ENCODE assay signal across 22 cellular contexts in genomic region chr20:60694763-60695162, GRCh38.
DNase-seq lines count a peak whose midpoint lies in the region; ATAC-seq and TF ChIP-seq lines count a peak whose summit lies in the region.
"Had no signal": no experiment of that assay in that cellular context is flagged by ENCODE, and none has a peak within 500 bp of the region (broad histone marks: within the 10 kb centered on the region; RNA-seq: fewer than 3 reads in every experiment).

No MANE protein-coding gene starts in this region.

- intact Hi-C loops in IMR-90 (cut with micrococcal nuclease) = no loop called here

- no peak overlapping the region for H3K56ac ChIP-seq in IMR-90 (ENCODE audit: extremely low read depth, insufficient read depth, low read length)

- H3K36me3 Mint-ChIP-seq in activated T-cell treated with anti-CD3 and anti-CD28 coated beads, Interleukin-2, amount 50 U/mL, for 4 hours (ENCODE audit: insufficient read depth) = no peaks in the 10 kb centered on the region

- no peak overlapping the region for H2AK9ac ChIP-seq in IMR-90 (replicated peaks; ENCODE audit: low read depth, low read length, poor library complexity)

- H4K20me1 ChIP-seq in IMR-90 (ENCODE audit: insufficient read depth, low read length) = no peaks in the 10 kb centered on the region
- H4K20me1 ChIP-seq in fibroblast of lung (ENCODE audit: control insufficient read depth, extremely low read depth, insufficient read depth, low read length) = no peaks in the 10 kb centered on the region

- CTCF ChIA-PET in IMR-90 (lab: Yijun Ruan, JAX) = interaction anchor here (0.7 kb wide), 1 partner anchor 12 kb away, joined by 3 read pairs; no protein-coding TSS in a partner anchor

- H3K9me1 ChIP-seq in IMR-90 (ENCODE audit: insufficient read depth, low read length) = no peaks in the 10 kb centered on the region

- DNase-seq in activated T-cell treated with anti-CD3 and anti-CD28 coated beads, Interleukin-2, amount 50 U/mL, for 4 hours = no peak
- DNase-seq in activated T-cell treated with anti-CD3 and anti-CD28 coated beads, Interleukin-2, amount 50 U/mL, for 48 hours = no peak
- DNase-seq in IMR-90 (peak; percentile 47), fibroblast of lung (ENCODE audit: low read depth in 2 of 2) (peak; percentile 5 to 87), hypothalamus (lab: John Stamatoyannopoulos, UW) (no peak), NCI-H1417 treated with DMSO at 0.1 percent for 48 hours (lab: John Stamatoyannopoulos, UW) (no peak)
- DNase-seq in stimulated activated naive CD8-positive, alpha-beta T cell treated with anti-CD3 and anti-CD28 coated beads, Interleukin-15, Interleukin-2, amounts not matched to agents 100 U/mL and 50 U/mL, for 24 hours = no peak
- DNase-seq: activated naive CD4-positive, alpha-beta T cell; DMS 273 treated with DMSO at 0.1 percent for 48 hours; KBM-7; left cardiac atrium; midbrain; NCI-H2081; NCI-H446 treated with DMSO at 0.1 percent for 48 hours; nephron progenitor cell; RPMI8226; T1000 had no signal

- no peaks in the 10 kb centered on the region for H3K79me2 ChIP-seq in fibroblast of lung (ENCODE audit: control insufficient read depth, insufficient read depth, low read length)

- H3K9me3 ChIP-seq in IMR-90 (ENCODE audit: control insufficient read depth, insufficient read depth, low read length) (peaks cover 3% of the 10 kb centered on the region), fibroblast of lung (ENCODE audit: control insufficient read depth, insufficient read depth, low read depth, low read length) (no peaks in the 10 kb centered on the region)
- H3K9me3 ChIP-seq: ascending aorta had no signal

- H3K23ac ChIP-seq in IMR-90 (ENCODE audit: low read depth, low read length) = no peak overlapping the region

- H4K8ac ChIP-seq in IMR-90 (ENCODE audit: low read depth in 2 of 2, low read length in 2 of 2) = no peak overlapping the region

- in situ Hi-C loops in IMR-90 (cut with MboI; ENCODE audit: low sequenced_read_pairs) = no loop called here

- H3K14ac ChIP-seq in IMR-90 (replicated peaks; ENCODE audit: low read depth, low read length) = no peak overlapping the region

- H4K5ac ChIP-seq in IMR-90 (ENCODE audit: low read depth, low read length) = no peak overlapping the region

- TF ChIP-seq CTCF in IMR-90 (conservative IDR thresholded peaks at IDR 0.05; ENCODE audit: low read depth, low read length) (no peak), fibroblast of lung (conservative IDR thresholded peaks at IDR 0.05 in 1 of 2, IDR thresholded peaks at IDR 0.05 in 1 of 2; ENCODE audit: low read depth in 1 of 2, low read length in 2 of 2) (no peak)

- no peak overlapping the region for H2BK5ac ChIP-seq in IMR-90 (ENCODE audit: low read depth, low read length, poor library complexity, severe bottlenecking)

- no peak for TF ChIP-seq RAD21 in IMR-90 (IDR thresholded peaks at IDR 0.05; ENCODE audit: low read length)

- H3K4me3 ChIP-seq in IMR-90 (ENCODE audit: insufficient read depth, low read depth, low read length) = no peak overlapping the region
- no peak overlapping the region for H3K4me3 ChIP-seq in fibroblast of lung (replicated peaks in 1 of 4; ENCODE audit: control extremely low read depth in 1 of 4, insufficient read depth in 1 of 4, low read depth in 3 of 4, low read length in 4 of 4)
- H3K4me3 ChIP-seq: ascending aorta, skin epidermis had no signal

- no peak overlapping the region for H3K18ac ChIP-seq in IMR-90 (ENCODE audit: low read depth, low read length)

- no peak overlapping the region for H2AK5ac ChIP-seq in IMR-90 (ENCODE audit: low read depth, low read length)

- dilution Hi-C loops in IMR-90 (cut with HindIII; ENCODE audit: low sequenced_read_pairs, unreplicated experiment) = no loop called here

- BruUV-seq in IMR-90 (replicated peaks; lab: Mats Ljungman, UMichigan) = no TSS peak

- H3K79me1 ChIP-seq in IMR-90 (ENCODE audit: low read depth in 1 of 2, low read length in 2 of 2) = no peaks in the 10 kb centered on the region

- no peak overlapping the region for H3K4me2 ChIP-seq in IMR-90 (ENCODE audit: low read depth, low read length)
- peak overlapping the region; percentile 13 for H3K4me2 ChIP-seq in fibroblast of lung (ENCODE audit: extremely low read depth, insufficient read depth, low read length)

- peak; percentile 63 to 76 for ATAC-seq in activated T-cell treated with anti-CD3 and anti-CD28 coated beads, Interleukin-2, amount 50 U/mL, for 4 hours
- no peak for ATAC-seq in IMR-90 (ENCODE audit: low read depth)
- ATAC-seq in stimulated activated naive CD8-positive, alpha-beta T cell treated with anti-CD3 and anti-CD28 coated beads, Interleukin-15, Interleukin-2, amounts not matched to agents 100 U/mL and 50 U/mL, for 24 hours = peak; percentile 57
- no peak for ATAC-seq in GM21786 (IDR thresholded peaks at IDR 0.05; ENCODE audit: unreplicated experiment)
- ATAC-seq: SK-N-SH treated with all-trans-retinoic acid at 6 μM for 48 hours had no signal

- no peak overlapping the region for H2BK120ac ChIP-seq in IMR-90 (ENCODE audit: low read depth, low read length)

- H3K27me3 ChIP-seq in IMR-90 (ENCODE audit: control insufficient read depth, insufficient read depth, low read length) (no peaks in the 10 kb centered on the region), fibroblast of lung (ENCODE audit: control insufficient read depth, insufficient read depth, low read length) (no peaks in the 10 kb centered on the region)
- H3K27me3 ChIP-seq: ascending aorta had no signal

- no peak overlapping the region for H2BK20ac ChIP-seq in IMR-90 (ENCODE audit: low read depth, low read length)

- no CpG with 5 or more reads among the region's 1 CpG for WGBS in IMR-90 (ENCODE audit: extremely low coverage in 2 of 2, insufficient read length in 1 of 2), 2 experiments

- H3K4me1 ChIP-seq in IMR-90 (ENCODE audit: control insufficient read depth, insufficient read depth, low read length) (no peaks in the 10 kb centered on the region), fibroblast of lung (ENCODE audit: control insufficient read depth, extremely low read depth, insufficient read depth, low read length) (peaks cover 2% of the 10 kb centered on the region)
- H3K4me1 ChIP-seq: ascending aorta had no signal

- no peak overlapping the region for H2BK15ac ChIP-seq in IMR-90 (ENCODE audit: low read depth, low read length)

- H3K4me1 Mint-ChIP-seq in activated T-cell treated with anti-CD3 and anti-CD28 coated beads, Interleukin-2, amount 50 U/mL, for 4 hours (ENCODE audit: low read depth) = no peaks in the 10 kb centered on the region

- no peaks in the 10 kb centered on the region for H3K36me3 ChIP-seq in IMR-90 (ENCODE audit: control insufficient read depth, insufficient read depth, low read length)
- H3K36me3 ChIP-seq in fibroblast of lung (ENCODE audit: control insufficient read depth, insufficient read depth, low read length) = no peaks in the 10 kb centered on the region
- H3K36me3 ChIP-seq: ascending aorta had no signal

- H3K27ac ChIP-seq in IMR-90 (ENCODE audit: insufficient read depth, low read length) (no peak overlapping the region), fibroblast of lung (ENCODE audit: insufficient read depth, low read length) (peak overlapping the region; percentile 59)
- H3K27ac ChIP-seq: ascending aorta, C4-2B, skin epidermis had no signal

- H3K4ac ChIP-seq in IMR-90 (ENCODE audit: low read depth, low read length) = no peak overlapping the region

- POLR2A ChIA-PET in IMR-90 (lab: Charles Lee; ENCODE audit: unreplicated experiment) = no interaction called here

- TF ChIP-seq POLR2A in IMR-90 (IDR thresholded peaks at IDR 0.05; ENCODE audit: low read depth, low read length) = no peak

- no peaks in the 10 kb centered on the region for H3K9me3 Mint-ChIP-seq in activated T-cell treated with anti-CD3 and anti-CD28 coated beads, Interleukin-2, amount 50 U/mL, for 4 hours
- H3K9me3 Mint-ChIP-seq: nephron progenitor cell had no signal

- no peak overlapping the region for H2AFZ ChIP-seq in IMR-90 (replicated peaks; ENCODE audit: low read length, poor library complexity)
- no peak overlapping the region for H2AFZ ChIP-seq in fibroblast of lung (ENCODE audit: low read length)

- H3K4me3 Mint-ChIP-seq in activated T-cell treated with anti-CD3 and anti-CD28 coated beads, Interleukin-2, amount 50 U/mL, for 4 hours = no peak overlapping the region
- H3K4me3 Mint-ChIP-seq: nephron progenitor cell had no signal

- H3K9ac ChIP-seq in IMR-90 (ENCODE audit: low read depth, low read length) (no peak overlapping the region), fibroblast of lung (ENCODE audit: insufficient read depth, low read length) (no peak overlapping the region)

- no peak overlapping the region for H4K91ac ChIP-seq in IMR-90 (ENCODE audit: insufficient read depth, low read depth, low read length)

- H3K27me3 Mint-ChIP-seq in activated T-cell treated with anti-CD3 and anti-CD28 coated beads, Interleukin-2, amount 50 U/mL, for 4 hours (ENCODE audit: low read depth) = peaks cover 7% of the 10 kb centered on the region

TF ChIP-seq in IMR-90, 13 proteins besides CTCF, POLR2A, EP300 and RAD21 (continues in another document):
- TF ChIP-seq SMC3 (IDR thresholded peaks at IDR 0.05; ENCODE audit: low read depth, low read length) (no peak), RCOR1 (IDR thresholded peaks at IDR 0.05; ENCODE audit: insufficient replicate concordance, low read length) (no peak), BHLHE40 (IDR thresholded peaks at IDR 0.05; ENCODE audit: low read depth, low read length) (no peak), MXI1 (IDR thresholded peaks at IDR 0.05; ENCODE audit: borderline replicate concordance, low read depth, low read length) (no peak), NFE2L2 (IDR thresholded peaks at IDR 0.05; ENCODE audit: low read depth, low read length) (no peak), RFX5 (IDR thresholded peaks at IDR 0.05; ENCODE audit: low read depth, low read length) (no peak), CHD1 (IDR thresholded peaks at IDR 0.05; ENCODE audit: low read depth, low read length) (no peak), MAFK (IDR thresholded peaks at IDR 0.05; ENCODE audit: low read depth, low read length) (no peak), MAZ (IDR thresholded peaks at IDR 0.05; ENCODE audit: borderline replicate concordance, low read depth, low read length) (no peak)
- TF ChIP-seq, protein P1, sequence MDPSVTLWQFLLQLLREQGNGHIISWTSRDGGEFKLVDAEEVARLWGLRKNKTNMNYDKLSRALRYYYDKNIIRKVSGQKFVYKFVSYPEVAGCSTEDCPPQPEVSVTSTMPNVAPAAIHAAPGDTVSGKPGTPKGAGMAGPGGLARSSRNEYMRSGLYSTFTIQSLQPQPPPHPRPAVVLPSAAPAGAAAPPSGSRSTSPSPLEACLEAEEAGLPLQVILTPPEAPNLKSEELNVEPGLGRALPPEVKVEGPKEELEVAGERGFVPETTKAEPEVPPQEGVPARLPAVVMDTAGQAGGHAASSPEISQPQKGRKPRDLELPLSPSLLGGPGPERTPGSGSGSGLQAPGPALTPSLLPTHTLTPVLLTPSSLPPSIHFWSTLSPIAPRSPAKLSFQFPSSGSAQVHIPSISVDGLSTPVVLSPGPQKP (IDR thresholded peaks at IDR 0.05; ENCODE audit: borderline replicate concordance, low read depth, low read length) = no peak

Comparison
In these comparisons a context has a peak if more than half of its experiments do, and no peak if none do; other contexts are left out.
1. ATAC-seq: peak in activated T-cell treated with anti-CD3 and anti-CD28 coated beads, Interleukin-2, amount 50 U/mL, for 4 hours (2 of 2) and stimulated activated naive CD8-positive, alpha-beta T cell treated with anti-CD3 and anti-CD28 coated beads, Interleukin-15, Interleukin-2, amounts not matched to agents 100 U/mL and 50 U/mL, for 24 hours (single experiment); none in IMR-90 (single experiment) and GM21786 (single experiment).
2. DNase-seq: peak in IMR-90 (single experiment) and fibroblast of lung (2 of 2); none in activated T-cell treated with anti-CD3 and anti-CD28 coated beads, Interleukin-2, amount 50 U/mL, for 4 hours (single experiment), activated T-cell treated with anti-CD3 and anti-CD28 coated beads, Interleukin-2, amount 50 U/mL, for 48 hours (0 of 2), stimulated activated naive CD8-positive, alpha-beta T cell treated with anti-CD3 and anti-CD28 coated beads, Interleukin-15, Interleukin-2, amounts not matched to agents 100 U/mL and 50 U/mL, for 24 hours (single experiment), hypothalamus (0 of 51) and NCI-H1417 treated with DMSO at 0.1 percent for 48 hours (single experiment).